23 cellular contexts compared by ENCODE assay signal in genomic region chr15:80087104-80087503, GRCh38. TPM values are rescaled to one million over a fixed set of nuclear protein-coding genes. Genes with fewer than 3 reads are reported as not detected.
DNase-seq lines count a peak whose midpoint lies in the region; TF ChIP-seq lines count a peak whose summit lies in the region.
"Had no signal": no experiment of that assay in that cellular context is flagged by ENCODE, and none has a peak within 500 bp of the region (broad histone marks: within the 10 kb centered on the region; RNA-seq: fewer than 3 reads in every experiment).

No MANE protein-coding gene starts in this region.

- no peaks in the 10 kb centered on the region for H3K36me3 ChIP-seq in left ventricle myocardium inferior
- H3K36me3 ChIP-seq in right atrium auricular region: no peaks in the 10 kb centered on the region
- no peaks in the 10 kb centered on the region for H3K36me3 ChIP-seq in brain microvascular endothelial cell (replicated peaks)
- no peaks in the 10 kb centered on the region for H3K36me3 ChIP-seq in kidney epithelial cell (ENCODE audit: control insufficient read depth, insufficient read depth, low read length)
- no peaks in the 10 kb centered on the region for H3K36me3 ChIP-seq in BE2C
- no peaks in the 10 kb centered on the region for H3K36me3 ChIP-seq in sigmoid colon
- H3K36me3 ChIP-seq: heart left ventricle, thoracic aorta had no signal

- whole genome bisulfite sequencing in sigmoid colon, 2 donors: 63% methylated on average over 5 of the region's 5 CpGs

- no peaks in the 10 kb centered on the region for H3K9me3 ChIP-seq in left ventricle myocardium inferior (replicated peaks)
- H3K9me3 ChIP-seq in right atrium auricular region: no peaks in the 10 kb centered on the region
- no peaks in the 10 kb centered on the region for H3K9me3 ChIP-seq in BE2C
- no peaks in the 10 kb centered on the region for H3K9me3 ChIP-seq in sigmoid colon
- H3K9me3 ChIP-seq: body of pancreas, heart left ventricle, psoas muscle, thoracic aorta had no signal

- no peak for TF ChIP-seq POLR2A in sigmoid colon (IDR thresholded peaks at IDR 0.05)

- no peak for DNase-seq in left ventricle myocardium inferior
- DNase-seq in right atrium auricular region (ENCODE audit: low spot score): no peak
- DNase-seq in brain microvascular endothelial cell: no peak
- no peak for DNase-seq in kidney epithelial cell (ENCODE audit: low read depth)
- DNase-seq in HuH-7 (ENCODE audit: low spot score): no peak
- no peak for DNase-seq in medulla oblongata (ENCODE audit: extremely low spot score)
- no peak for DNase-seq in BE2C
- DNase-seq in sigmoid colon: no peak
- DNase-seq: activated CD4-positive, alpha-beta memory T cell treated with anti-CD3 and anti-CD28 coated beads, Interleukin-2, amount 10 ng/mL, durations not matched to agents 7 days and 5 days; activated naive CD4-positive, alpha-beta T cell treated with anti-CD3 and anti-CD28 coated beads for 36 hours; activated T-cell treated with anti-CD3 and anti-CD28 coated beads, Interleukin-2, amount 50 U/mL, for 24 hours; body of pancreas; CD4-positive, alpha-beta memory T cell; DND-41; heart left ventricle; immature natural killer cell; naive thymus-derived CD4-positive, alpha-beta T cell; NCI-H2081; psoas muscle; T-cell had no signal

- TF ChIP-seq CTCF in left ventricle myocardium inferior (IDR thresholded peaks at IDR 0.05; ENCODE audit: borderline replicate concordance) (peak; percentile 11), right atrium auricular region (IDR thresholded peaks at IDR 0.05) (no peak), brain microvascular endothelial cell (IDR thresholded peaks at IDR 0.05; ENCODE audit: low read depth, low read length, missing control alignments) (peak; percentile 40), kidney epithelial cell (IDR thresholded peaks at IDR 0.05; ENCODE audit: insufficient read depth, low read length, poor library complexity, severe bottlenecking) (peak; percentile 39), BE2C (IDR thresholded peaks at IDR 0.05; ENCODE audit: low read depth, low read length) (no peak; the same call in 1 of the 2 replicates), sigmoid colon (IDR thresholded peaks at IDR 0.05) (peak in 1 of 4 experiments; percentile 17)

- H3K4me1 ChIP-seq in left ventricle myocardium inferior (peaks cover 19% of the 10 kb centered on the region), right atrium auricular region (peaks cover 0 to 6% of the 10 kb centered on the region in 2 donors), BE2C (no peaks in the 10 kb centered on the region), sigmoid colon (peaks cover 0 to 10% (median 4%) of the 10 kb centered on the region in 4 donors)
- H3K4me1 ChIP-seq: psoas muscle had no signal

- no peaks in the 10 kb centered on the region for H3K27me3 ChIP-seq in left ventricle myocardium inferior (ENCODE audit: low read depth)
- H3K27me3 ChIP-seq in right atrium auricular region: no peaks in the 10 kb centered on the region
- no peaks in the 10 kb centered on the region for H3K27me3 ChIP-seq in brain microvascular endothelial cell (replicated peaks)
- H3K27me3 ChIP-seq in kidney epithelial cell (ENCODE audit: control insufficient read depth, insufficient read depth, low read length): no peaks in the 10 kb centered on the region
- no peaks in the 10 kb centered on the region for H3K27me3 ChIP-seq in BE2C
- H3K27me3 ChIP-seq in sigmoid colon: no peaks in the 10 kb centered on the region
- H3K27me3 ChIP-seq: body of pancreas, heart left ventricle had no signal

- in situ Hi-C loops in brain microvascular endothelial cell (cut with HindIII; ENCODE audit: low pct_ligation_motif_present, low sequenced_read_pairs): no loop called here

- H3K4me3 ChIP-seq in left ventricle myocardium inferior (no peak overlapping the region), right atrium auricular region (no peak overlapping the region), brain microvascular endothelial cell (ENCODE audit: low read depth, low read length) (no peak overlapping the region), kidney epithelial cell (ENCODE audit: low read depth, low read length) (no peak overlapping the region), BE2C (ENCODE audit: low read depth, low read length) (no peak overlapping the region), sigmoid colon (no peak overlapping the region)
- H3K4me3 ChIP-seq: body of pancreas, heart left ventricle, K562, lung, psoas muscle, thoracic aorta had no signal

- H3K27ac ChIP-seq in left ventricle myocardium inferior (replicated peaks) (no peak overlapping the region), right atrium auricular region (no peak overlapping the region), brain microvascular endothelial cell (no peak overlapping the region), sigmoid colon (no peak overlapping the region)
- H3K27ac ChIP-seq: body of pancreas, heart left ventricle, psoas muscle, thoracic aorta had no signal

- intact Hi-C loops in left ventricle myocardium inferior (cut with micrococcal nuclease) (no loop called here), sigmoid colon (cut with DNase I) (no loop called here)

- no peak for TF ChIP-seq EP300 in sigmoid colon (IDR thresholded peaks at IDR 0.05)

RNA-seq across cellular contexts. Expression of gene ZFAND6, which starts 27.6 kb away (rescaled TPM):
- total RNA-seq in left ventricle myocardium inferior: 75.0 TPM
- total RNA-seq in right atrium auricular region: 100 to 1,000 TPM in 1 of 2 donors, 10 to 100 TPM in 1; 85.1 to 146 TPM
- 88.7 and 114 TPM in 2 replicates for total RNA-seq in kidney epithelial cell
- 63.8 TPM for polyA plus RNA-seq in BE2C (2012; ENCODE audit: insufficient read depth, insufficient read length, low read depth)
- total RNA-seq in sigmoid colon: 100 to 1,000 TPM; 116 to 177 (median 155) TPM
- polyA plus RNA-seq in sigmoid colon: 100 to 1,000 TPM in 2 of 3 donors, 10 to 100 TPM in 1; 65.8 to 188 (median 135) TPM

Comparison
In these comparisons a context has a peak if more than half of its experiments do, and no peak if none do; other contexts are left out.
1. CTCF ChIP-seq: peak in left ventricle myocardium inferior (single experiment), brain microvascular endothelial cell (single experiment) and kidney epithelial cell (single experiment); none in right atrium auricular region (0 of 2) and BE2C (single experiment).